Comparison of ENCODE assay signal across 1 cellular context in the genomic region with DNA sequence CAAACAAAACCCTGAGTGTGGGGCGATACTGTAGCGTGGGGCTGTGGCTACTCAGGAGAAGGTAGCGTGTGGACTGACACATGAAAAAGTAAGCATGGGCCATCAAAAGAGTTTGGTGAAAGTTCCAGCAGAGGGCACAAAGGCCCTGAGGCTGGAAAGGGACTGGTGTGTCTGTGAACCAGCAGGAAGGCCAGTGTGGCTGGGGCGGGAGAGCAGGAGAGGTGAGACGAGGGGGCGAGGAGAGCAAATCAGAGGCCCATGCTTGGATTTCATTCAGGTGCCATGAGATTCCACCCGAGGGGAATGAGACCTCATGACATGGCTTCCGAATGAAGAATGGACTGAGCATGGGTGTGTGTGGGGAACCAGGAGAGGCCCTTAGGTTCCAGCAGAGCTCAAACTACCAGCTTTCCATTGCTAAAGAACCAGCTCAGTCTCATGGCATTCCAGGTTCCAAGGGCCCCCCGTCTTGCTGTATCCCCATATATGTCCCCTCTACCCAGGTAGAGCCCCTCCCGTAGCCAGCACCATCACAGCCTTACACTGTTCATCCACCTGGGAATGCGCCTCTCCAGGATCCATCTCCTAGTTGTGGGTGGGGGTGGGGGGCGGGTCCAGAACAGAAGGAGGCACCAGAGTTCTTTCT.
TF ChIP-seq lines count a peak whose summit lies in the region.

No MANE protein-coding gene starts in this region.

TF ChIP-seq in HepG2, 621 proteins besides CTCF, POLR2A, EP300 and RAD21 (continues in another document):
- TF ChIP-seq JUND (CRISPR knock-in tag; IDR thresholded peaks at IDR 0.05) (no peak), HOXA9 (CRISPR knock-in tag; IDR thresholded peaks at IDR 0.05; ENCODE audit: borderline replicate concordance) (no peak), ZNF263 (CRISPR knock-in tag; IDR thresholded peaks at IDR 0.05) (no peak), PHF8 (CRISPR knock-in tag; IDR thresholded peaks at IDR 0.05) (no peak), TBL1XR1 (IDR thresholded peaks at IDR 0.05; ENCODE audit: borderline replicate concordance, low read length, partially characterized antibody) (no peak), MED13 (CRISPR knock-in tag; IDR thresholded peaks at IDR 0.05) (no peak), RXRB (CRISPR knock-in tag; IDR thresholded peaks at IDR 0.05; ENCODE audit: borderline replicate concordance) (no peak), MYNN (CRISPR knock-in tag; IDR thresholded peaks at IDR 0.05; ENCODE audit: low read depth) (no peak), DMAP1 (CRISPR knock-in tag; IDR thresholded peaks at IDR 0.05) (no peak), ZNF552 (CRISPR knock-in tag; IDR thresholded peaks at IDR 0.05; ENCODE audit: borderline replicate concordance) (no peak), KLF9 (CRISPR knock-in tag; IDR thresholded peaks at IDR 0.05; ENCODE audit: low read depth) (no peak), POLR2G (IDR thresholded peaks at IDR 0.05; ENCODE audit: low read depth, low read length) (peak; percentile 41; the same call in 1 of the 2 replicates), RBM22 (optimal IDR thresholded peaks at IDR 0.05; ENCODE audit: low read length) (peak; percentile 92), PAF1 (CRISPR knock-in tag; IDR thresholded peaks at IDR 0.05) (peak; percentile 67; the same call in 1 of the 2 replicates), ZNF367 (CRISPR knock-in tag; IDR thresholded peaks at IDR 0.05; ENCODE audit: borderline replicate concordance) (no peak), MBD4 (IDR thresholded peaks at IDR 0.05; ENCODE audit: borderline replicate concordance, low read length) (no peak), ZNF20 (CRISPR knock-in tag; IDR thresholded peaks at IDR 0.05) (no peak), ZC3H13 (CRISPR knock-in tag; IDR thresholded peaks at IDR 0.05) (0 out of 2 replicates have a peak, but pooled peaks have one; percentile 35), ZNF547 (CRISPR knock-in tag; IDR thresholded peaks at IDR 0.05) (no peak), THAP11 (CRISPR knock-in tag; IDR thresholded peaks at IDR 0.05) (no peak), BCL6 (CRISPR knock-in tag; IDR thresholded peaks at IDR 0.05) (no peak), MATR3 (CRISPR knock-in tag; IDR thresholded peaks at IDR 0.05) (no peak), ZNF75D (CRISPR knock-in tag; IDR thresholded peaks at IDR 0.05; ENCODE audit: borderline replicate concordance) (no peak), ZNF776 (CRISPR knock-in tag; IDR thresholded peaks at IDR 0.05) (no peak), TCF7L2 (IDR thresholded peaks at IDR 0.05; ENCODE audit: low read depth, low read length) (no peak), GTF3A (CRISPR knock-in tag; conservative IDR thresholded peaks at IDR 0.05) (no peak), AKAP8 (CRISPR knock-in tag; IDR thresholded peaks at IDR 0.05) (0 out of 2 replicates have a peak, but pooled peaks have one; percentile 68), ZKSCAN8 (CRISPR knock-in tag; IDR thresholded peaks at IDR 0.05; ENCODE audit: borderline replicate concordance) (no peak), ZNF331 (CRISPR knock-in tag; IDR thresholded peaks at IDR 0.05) (0 out of 2 replicates have a peak, but pooled peaks have one; percentile 10), SP1 (IDR thresholded peaks at IDR 0.05) (no peak), SP1 (CRISPR knock-in tag; IDR thresholded peaks at IDR 0.05) (no peak), RARA (CRISPR knock-in tag; IDR thresholded peaks at IDR 0.05) (no peak), ZNF564 (CRISPR knock-in tag; IDR thresholded peaks at IDR 0.05) (no peak), CENPX (CRISPR knock-in tag; IDR thresholded peaks at IDR 0.05) (no peak), PCBP2 (optimal IDR thresholded peaks at IDR 0.05; ENCODE audit: low read depth, low read length, poor library complexity, severe bottlenecking) (no peak)
- TF ChIP-seq, protein P1, sequence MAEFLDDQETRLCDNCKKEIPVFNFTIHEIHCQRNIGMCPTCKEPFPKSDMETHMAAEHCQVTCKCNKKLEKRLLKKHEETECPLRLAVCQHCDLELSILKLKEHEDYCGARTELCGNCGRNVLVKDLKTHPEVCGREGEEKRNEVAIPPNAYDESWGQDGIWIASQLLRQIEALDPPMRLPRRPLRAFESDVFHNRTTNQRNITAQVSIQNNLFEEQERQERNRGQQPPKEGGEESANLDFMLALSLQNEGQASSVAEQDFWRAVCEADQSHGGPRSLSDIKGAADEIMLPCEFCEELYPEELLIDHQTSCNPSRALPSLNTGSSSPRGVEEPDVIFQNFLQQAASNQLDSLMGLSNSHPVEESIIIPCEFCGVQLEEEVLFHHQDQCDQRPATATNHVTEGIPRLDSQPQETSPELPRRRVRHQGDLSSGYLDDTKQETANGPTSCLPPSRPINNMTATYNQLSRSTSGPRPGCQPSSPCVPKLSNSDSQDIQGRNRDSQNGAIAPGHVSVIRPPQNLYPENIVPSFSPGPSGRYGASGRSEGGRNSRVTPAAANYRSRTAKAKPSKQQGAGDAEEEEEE (CRISPR knock-in tag; IDR thresholded peaks at IDR 0.05; ENCODE audit: borderline replicate concordance) = no peak
- TF ChIP-seq, protein P2, sequence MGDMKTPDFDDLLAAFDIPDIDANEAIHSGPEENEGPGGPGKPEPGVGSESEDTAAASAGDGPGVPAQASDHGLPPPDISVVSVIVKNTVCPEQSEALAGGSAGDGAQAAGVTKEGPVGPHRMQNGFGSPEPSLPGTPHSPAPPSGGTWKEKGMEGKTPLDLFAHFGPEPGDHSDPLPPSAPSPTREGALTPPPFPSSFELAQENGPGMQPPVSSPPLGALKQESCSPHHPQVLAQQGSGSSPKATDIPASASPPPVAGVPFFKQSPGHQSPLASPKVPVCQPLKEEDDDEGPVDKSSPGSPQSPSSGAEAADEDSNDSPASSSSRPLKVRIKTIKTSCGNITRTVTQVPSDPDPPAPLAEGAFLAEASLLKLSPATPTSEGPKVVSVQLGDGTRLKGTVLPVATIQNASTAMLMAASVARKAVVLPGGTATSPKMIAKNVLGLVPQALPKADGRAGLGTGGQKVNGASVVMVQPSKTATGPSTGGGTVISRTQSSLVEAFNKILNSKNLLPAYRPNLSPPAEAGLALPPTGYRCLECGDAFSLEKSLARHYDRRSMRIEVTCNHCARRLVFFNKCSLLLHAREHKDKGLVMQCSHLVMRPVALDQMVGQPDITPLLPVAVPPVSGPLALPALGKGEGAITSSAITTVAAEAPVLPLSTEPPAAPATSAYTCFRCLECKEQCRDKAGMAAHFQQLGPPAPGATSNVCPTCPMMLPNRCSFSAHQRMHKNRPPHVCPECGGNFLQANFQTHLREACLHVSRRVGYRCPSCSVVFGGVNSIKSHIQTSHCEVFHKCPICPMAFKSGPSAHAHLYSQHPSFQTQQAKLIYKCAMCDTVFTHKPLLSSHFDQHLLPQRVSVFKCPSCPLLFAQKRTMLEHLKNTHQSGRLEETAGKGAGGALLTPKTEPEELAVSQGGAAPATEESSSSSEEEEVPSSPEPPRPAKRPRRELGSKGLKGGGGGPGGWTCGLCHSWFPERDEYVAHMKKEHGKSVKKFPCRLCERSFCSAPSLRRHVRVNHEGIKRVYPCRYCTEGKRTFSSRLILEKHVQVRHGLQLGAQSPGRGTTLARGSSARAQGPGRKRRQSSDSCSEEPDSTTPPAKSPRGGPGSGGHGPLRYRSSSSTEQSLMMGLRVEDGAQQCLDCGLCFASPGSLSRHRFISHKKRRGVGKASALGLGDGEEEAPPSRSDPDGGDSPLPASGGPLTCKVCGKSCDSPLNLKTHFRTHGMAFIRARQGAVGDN (CRISPR knock-in tag; IDR thresholded peaks at IDR 0.05) = peak; percentile 40; the same call in 1 of the 2 replicates
- TF ChIP-seq, protein P3, sequence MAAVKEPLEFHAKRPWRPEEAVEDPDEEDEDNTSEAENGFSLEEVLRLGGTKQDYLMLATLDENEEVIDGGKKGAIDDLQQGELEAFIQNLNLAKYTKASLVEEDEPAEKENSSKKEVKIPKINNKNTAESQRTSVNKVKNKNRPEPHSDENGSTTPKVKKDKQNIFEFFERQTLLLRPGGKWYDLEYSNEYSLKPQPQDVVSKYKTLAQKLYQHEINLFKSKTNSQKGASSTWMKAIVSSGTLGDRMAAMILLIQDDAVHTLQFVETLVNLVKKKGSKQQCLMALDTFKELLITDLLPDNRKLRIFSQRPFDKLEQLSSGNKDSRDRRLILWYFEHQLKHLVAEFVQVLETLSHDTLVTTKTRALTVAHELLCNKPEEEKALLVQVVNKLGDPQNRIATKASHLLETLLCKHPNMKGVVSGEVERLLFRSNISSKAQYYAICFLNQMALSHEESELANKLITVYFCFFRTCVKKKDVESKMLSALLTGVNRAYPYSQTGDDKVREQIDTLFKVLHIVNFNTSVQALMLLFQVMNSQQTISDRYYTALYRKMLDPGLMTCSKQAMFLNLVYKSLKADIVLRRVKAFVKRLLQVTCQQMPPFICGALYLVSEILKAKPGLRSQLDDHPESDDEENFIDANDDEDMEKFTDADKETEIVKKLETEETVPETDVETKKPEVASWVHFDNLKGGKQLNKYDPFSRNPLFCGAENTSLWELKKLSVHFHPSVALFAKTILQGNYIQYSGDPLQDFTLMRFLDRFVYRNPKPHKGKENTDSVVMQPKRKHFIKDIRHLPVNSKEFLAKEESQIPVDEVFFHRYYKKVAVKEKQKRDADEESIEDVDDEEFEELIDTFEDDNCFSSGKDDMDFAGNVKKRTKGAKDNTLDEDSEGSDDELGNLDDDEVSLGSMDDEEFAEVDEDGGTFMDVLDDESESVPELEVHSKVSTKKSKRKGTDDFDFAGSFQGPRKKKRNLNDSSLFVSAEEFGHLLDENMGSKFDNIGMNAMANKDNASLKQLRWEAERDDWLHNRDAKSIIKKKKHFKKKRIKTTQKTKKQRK (IDR thresholded peaks at IDR 0.05; ENCODE audit: low read length) = no peak
- TF ChIP-seq, protein P4, sequence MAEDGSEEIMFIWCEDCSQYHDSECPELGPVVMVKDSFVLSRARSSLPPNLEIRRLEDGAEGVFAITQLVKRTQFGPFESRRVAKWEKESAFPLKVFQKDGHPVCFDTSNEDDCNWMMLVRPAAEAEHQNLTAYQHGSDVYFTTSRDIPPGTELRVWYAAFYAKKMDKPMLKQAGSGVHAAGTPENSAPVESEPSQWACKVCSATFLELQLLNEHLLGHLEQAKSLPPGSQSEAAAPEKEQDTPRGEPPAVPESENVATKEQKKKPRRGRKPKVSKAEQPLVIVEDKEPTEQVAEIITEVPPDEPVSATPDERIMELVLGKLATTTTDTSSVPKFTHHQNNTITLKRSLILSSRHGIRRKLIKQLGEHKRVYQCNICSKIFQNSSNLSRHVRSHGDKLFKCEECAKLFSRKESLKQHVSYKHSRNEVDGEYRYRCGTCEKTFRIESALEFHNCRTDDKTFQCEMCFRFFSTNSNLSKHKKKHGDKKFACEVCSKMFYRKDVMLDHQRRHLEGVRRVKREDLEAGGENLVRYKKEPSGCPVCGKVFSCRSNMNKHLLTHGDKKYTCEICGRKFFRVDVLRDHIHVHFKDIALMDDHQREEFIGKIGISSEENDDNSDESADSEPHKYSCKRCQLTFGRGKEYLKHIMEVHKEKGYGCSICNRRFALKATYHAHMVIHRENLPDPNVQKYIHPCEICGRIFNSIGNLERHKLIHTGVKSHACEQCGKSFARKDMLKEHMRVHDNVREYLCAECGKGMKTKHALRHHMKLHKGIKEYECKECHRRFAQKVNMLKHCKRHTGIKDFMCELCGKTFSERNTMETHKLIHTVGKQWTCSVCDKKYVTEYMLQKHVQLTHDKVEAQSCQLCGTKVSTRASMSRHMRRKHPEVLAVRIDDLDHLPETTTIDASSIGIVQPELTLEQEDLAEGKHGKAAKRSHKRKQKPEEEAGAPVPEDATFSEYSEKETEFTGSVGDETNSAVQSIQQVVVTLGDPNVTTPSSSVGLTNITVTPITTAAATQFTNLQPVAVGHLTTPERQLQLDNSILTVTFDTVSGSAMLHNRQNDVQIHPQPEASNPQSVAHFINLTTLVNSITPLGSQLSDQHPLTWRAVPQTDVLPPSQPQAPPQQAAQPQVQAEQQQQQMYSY (CRISPR knock-in tag; IDR thresholded peaks at IDR 0.05) = no peak
- TF ChIP-seq, protein P5, sequence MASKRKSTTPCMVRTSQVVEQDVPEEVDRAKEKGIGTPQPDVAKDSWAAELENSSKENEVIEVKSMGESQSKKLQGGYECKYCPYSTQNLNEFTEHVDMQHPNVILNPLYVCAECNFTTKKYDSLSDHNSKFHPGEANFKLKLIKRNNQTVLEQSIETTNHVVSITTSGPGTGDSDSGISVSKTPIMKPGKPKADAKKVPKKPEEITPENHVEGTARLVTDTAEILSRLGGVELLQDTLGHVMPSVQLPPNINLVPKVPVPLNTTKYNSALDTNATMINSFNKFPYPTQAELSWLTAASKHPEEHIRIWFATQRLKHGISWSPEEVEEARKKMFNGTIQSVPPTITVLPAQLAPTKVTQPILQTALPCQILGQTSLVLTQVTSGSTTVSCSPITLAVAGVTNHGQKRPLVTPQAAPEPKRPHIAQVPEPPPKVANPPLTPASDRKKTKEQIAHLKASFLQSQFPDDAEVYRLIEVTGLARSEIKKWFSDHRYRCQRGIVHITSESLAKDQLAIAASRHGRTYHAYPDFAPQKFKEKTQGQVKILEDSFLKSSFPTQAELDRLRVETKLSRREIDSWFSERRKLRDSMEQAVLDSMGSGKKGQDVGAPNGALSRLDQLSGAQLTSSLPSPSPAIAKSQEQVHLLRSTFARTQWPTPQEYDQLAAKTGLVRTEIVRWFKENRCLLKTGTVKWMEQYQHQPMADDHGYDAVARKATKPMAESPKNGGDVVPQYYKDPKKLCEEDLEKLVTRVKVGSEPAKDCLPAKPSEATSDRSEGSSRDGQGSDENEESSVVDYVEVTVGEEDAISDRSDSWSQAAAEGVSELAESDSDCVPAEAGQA (IDR thresholded peaks at IDR 0.05; ENCODE audit: low read depth) = no peak
- TF ChIP-seq, protein P5 (CRISPR knock-in tag; IDR thresholded peaks at IDR 0.05; ENCODE audit: borderline replicate concordance) = no peak
- TF ChIP-seq, protein P6, sequence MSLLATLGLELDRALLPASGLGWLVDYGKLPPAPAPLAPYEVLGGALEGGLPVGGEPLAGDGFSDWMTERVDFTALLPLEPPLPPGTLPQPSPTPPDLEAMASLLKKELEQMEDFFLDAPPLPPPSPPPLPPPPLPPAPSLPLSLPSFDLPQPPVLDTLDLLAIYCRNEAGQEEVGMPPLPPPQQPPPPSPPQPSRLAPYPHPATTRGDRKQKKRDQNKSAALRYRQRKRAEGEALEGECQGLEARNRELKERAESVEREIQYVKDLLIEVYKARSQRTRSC (CRISPR knock-in tag; IDR thresholded peaks at IDR 0.05; ENCODE audit: low read depth) = no peak
